8 cellular contexts compared by ENCODE assay signal in the genomic region with DNA sequence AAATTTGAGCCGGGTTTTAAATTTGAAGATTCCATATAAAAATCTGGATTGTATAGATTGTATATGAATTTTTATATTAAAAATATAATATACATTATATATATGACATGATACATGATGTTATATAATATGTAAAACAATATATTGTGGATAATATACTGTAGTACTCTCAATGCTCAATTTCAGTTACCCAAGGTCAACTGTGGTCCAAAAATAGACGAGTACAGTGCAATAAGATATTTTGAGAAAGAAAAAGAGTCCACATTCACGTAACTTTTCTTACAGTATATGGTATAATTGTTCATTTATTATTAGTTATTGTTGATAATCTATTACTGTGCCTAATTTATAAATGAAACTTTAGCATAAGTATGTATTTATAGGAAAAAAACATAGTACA.
"Had no signal": no experiment of that assay in that cellular context is flagged by ENCODE, and none has a peak within 500 bp of the region (broad histone marks: within the 10 kb centered on the region; RNA-seq: fewer than 3 reads in every experiment).

No MANE protein-coding gene starts in this region.

- H3K27ac Mint-ChIP-seq: HFFc6 had no signal

- H3K4me3 Mint-ChIP-seq: HFFc6 had no signal

- ATAC-seq: HCT116, K562 had no signal

- DNase-seq: GOT3, H7, HFFc6, IMR-90 had no signal

- H3K9me3 ChIP-seq: HAP-1 had no signal

- FAIRE-seq: HTR-8/SVneo, K562 had no signal
